ENCODE assay signal across 16 cellular contexts in genomic region chr5:7419846-7420245, GRCh38. TPM values are rescaled to one million over a fixed set of nuclear protein-coding genes. Genes with fewer than 3 reads are reported as not detected.
DNase-seq lines count a peak whose midpoint lies in the region; ATAC-seq and TF ChIP-seq lines count a peak whose summit lies in the region.
"Had no signal": no experiment of that assay in that cellular context is flagged by ENCODE, and none has a peak within 500 bp of the region (broad histone marks: within the 10 kb centered on the region; RNA-seq: fewer than 3 reads in every experiment).

No MANE protein-coding gene starts in this region.

- H3K36me3 ChIP-seq in HUES48 (ENCODE audit: control insufficient read depth, insufficient read depth, low read length) (peaks cover 26% of the 10 kb centered on the region), esophagus muscularis mucosa (peaks cover 0 to 7% (median 0%) of the 10 kb centered on the region in 4 donors), mesodermal cell (ENCODE audit: control insufficient read depth, insufficient read depth, low read length) (no peaks in the 10 kb centered on the region), smooth muscle cell (ENCODE audit: low read depth) (no peaks in the 10 kb centered on the region), SK-N-SH (replicated peaks in 1 of 2; ENCODE audit: control insufficient read depth in 1 of 2, insufficient read depth in 2 of 2, low read length in 1 of 2) (no peaks in the 10 kb centered on the region)

- peaks cover 56% of the 10 kb centered on the region for H3K4me1 ChIP-seq in HUES48 (ENCODE audit: control insufficient read depth, insufficient read depth, low read length)
- peaks cover 0 to 21% (median 12%) of the 10 kb centered on the region in 4 donors for H3K4me1 ChIP-seq in esophagus muscularis mucosa
- H3K4me1 ChIP-seq in mesodermal cell (ENCODE audit: control insufficient read depth, insufficient read depth, low read length, poor library complexity, severe bottlenecking) = peaks cover 39% of the 10 kb centered on the region
- peaks cover 28% of the 10 kb centered on the region for H3K4me1 ChIP-seq in smooth muscle cell (ENCODE audit: low read depth)
- no peaks in the 10 kb centered on the region for H3K4me1 ChIP-seq in SK-N-SH (ENCODE audit: control insufficient read depth in 1 of 2, insufficient read depth in 2 of 2, low read depth in 1 of 2, low read length in 1 of 2)
- H3K4me1 ChIP-seq: Caco-2 had no signal

- no peaks in the 10 kb centered on the region for H3K27me3 ChIP-seq in HUES48 (ENCODE audit: control insufficient read depth, insufficient read depth, low read length)
- no peaks in the 10 kb centered on the region for H3K27me3 ChIP-seq in esophagus muscularis mucosa
- no peaks in the 10 kb centered on the region for H3K27me3 ChIP-seq in smooth muscle cell (ENCODE audit: low read depth)
- no peaks in the 10 kb centered on the region; the same call in 1 of the 2 replicates for H3K27me3 ChIP-seq in SK-N-SH (ENCODE audit: insufficient read depth)

- WGBS in esophagus muscularis mucosa = 53% methylated on average over 12 of the region's 12 CpGs
- WGBS in mesodermal cell (ENCODE audit: insufficient coverage in 2 of 2), 2 experiments = 19% methylated on average over 9 of the region's 12 CpGs; no CpG with 5 or more reads in 1 of the 2 experiments
- 29% methylated on average over 12 of the region's 12 CpGs for WGBS in smooth muscle cell (ENCODE audit: low lambda C conversion rate)
- 1% methylated on average over 7 of the region's 12 CpGs for WGBS in SK-N-SH (ENCODE audit: low lambda C conversion rate)

- no peak for TF ChIP-seq POLR2A in esophagus muscularis mucosa (IDR thresholded peaks at IDR 0.05; ENCODE audit: low read depth)

- H3K4me2 ChIP-seq in smooth muscle cell = peak overlapping the region; percentile 67
- H3K4me2 ChIP-seq in SK-N-SH = no peak overlapping the region

- TF ChIP-seq RAD21 in SK-N-SH (IDR thresholded peaks at IDR 0.05; ENCODE audit: low read length) = no peak

- no peak for TF ChIP-seq CTCF in esophagus muscularis mucosa (IDR thresholded peaks at IDR 0.05)
- no peak for TF ChIP-seq CTCF in smooth muscle cell (IDR thresholded peaks at IDR 0.05; ENCODE audit: borderline replicate concordance, insufficient read depth, poor library complexity, severe bottlenecking)
- no peak for TF ChIP-seq CTCF in SK-N-SH (IDR thresholded peaks at IDR 0.05)

- peak overlapping the region; percentile 89 for H3K27ac ChIP-seq in HUES48 (ENCODE audit: low read depth, low read length)
- H3K27ac ChIP-seq in esophagus muscularis mucosa (replicated peaks in 1 of 4) = no peak overlapping the region
- peak overlapping the region; percentile 88 for H3K27ac ChIP-seq in mesodermal cell (ENCODE audit: low read depth, low read length, severe bottlenecking)
- no peak overlapping the region for H3K27ac ChIP-seq in smooth muscle cell (ENCODE audit: low read depth)
- no peak overlapping the region for H3K27ac ChIP-seq in SK-N-SH (ENCODE audit: low read depth in 2 of 2, low read length in 1 of 2)

- H3K9ac ChIP-seq in HUES48 (ENCODE audit: low read depth, low read length) (no peak overlapping the region), smooth muscle cell (ENCODE audit: low read depth) (no peak overlapping the region), SK-N-SH (no peak overlapping the region)

- TF ChIP-seq EP300 in esophagus muscularis mucosa (IDR thresholded peaks at IDR 0.05) (no peak), SK-N-SH (IDR thresholded peaks at IDR 0.05; ENCODE audit: borderline replicate concordance in 1 of 2, low read depth in 1 of 2, low read length in 1 of 2) (no peak)

- H4K20me1 ChIP-seq in smooth muscle cell (ENCODE audit: low read depth) = no peaks in the 10 kb centered on the region
- H4K20me1 ChIP-seq in SK-N-SH (ENCODE audit: insufficient read depth) = no peaks in the 10 kb centered on the region

- ATAC-seq in HG03521 (IDR thresholded peaks at IDR 0.05; ENCODE audit: unreplicated experiment) = no peak

- H3K4me3 ChIP-seq in HUES48 (ENCODE audit: low read depth, low read length) (peak overlapping the region; percentile 11; the same call in 1 of the 2 replicates), esophagus muscularis mucosa (no peak overlapping the region), mesodermal cell (ENCODE audit: extremely low read depth, insufficient read depth, low read length, poor library complexity, severe bottlenecking) (no peak overlapping the region), smooth muscle cell (no peak overlapping the region), SK-N-SH (ENCODE audit: low read depth in 2 of 2, low read length in 1 of 2) (no peak overlapping the region)

- H3K9me2 ChIP-seq in SK-N-SH = no peaks in the 10 kb centered on the region

- CTCF ChIA-PET in SK-N-SH (lab: Yijun Ruan, JAX) = interaction anchor here (1.4 kb wide), 1 partner anchor 21 kb away, joined by 3 read pairs; no protein-coding TSS in a partner anchor

- POLR2A ChIA-PET in SK-N-SH (lab: Yijun Ruan, JAX) = no interaction called here

- H3F3A ChIP-seq in smooth muscle cell (ENCODE audit: low read depth) (peaks cover 20% of the 10 kb centered on the region), SK-N-SH (replicated peaks; ENCODE audit: insufficient read depth) (no peaks in the 10 kb centered on the region)

- H2AFZ ChIP-seq in smooth muscle cell (ENCODE audit: low read depth) (peak overlapping the region; percentile 60), SK-N-SH (ENCODE audit: low read depth) (no peak overlapping the region)

- H3K9me3 ChIP-seq in HUES48 (ENCODE audit: control insufficient read depth, insufficient read depth, low read length) = no peaks in the 10 kb centered on the region
- no peaks in the 10 kb centered on the region for H3K9me3 ChIP-seq in esophagus muscularis mucosa
- no peaks in the 10 kb centered on the region for H3K9me3 ChIP-seq in mesodermal cell (ENCODE audit: control insufficient read depth, low read length)
- H3K9me3 ChIP-seq in smooth muscle cell (replicated peaks; ENCODE audit: low read depth) = no peaks in the 10 kb centered on the region
- no peaks in the 10 kb centered on the region for H3K9me3 ChIP-seq in SK-N-SH
- H3K9me3 ChIP-seq: Caco-2 had no signal

- H3K79me2 ChIP-seq in smooth muscle cell (ENCODE audit: low read depth) (no peaks in the 10 kb centered on the region), SK-N-SH (ENCODE audit: insufficient read depth) (no peaks in the 10 kb centered on the region)

- DNase-seq in esophagus muscularis mucosa (ENCODE audit: extremely low spot score) (peak; percentile 89), smooth muscle cell (lab: John Stamatoyannopoulos, UW; ENCODE audit: unreplicated experiment) (no peak), SK-N-SH (no peak)
- no peak for DNase-seq in activated CD4-positive, alpha-beta T cell treated with anti-CD3 and anti-CD28 coated beads, Interleukin-2, amount 50 U/mL, for 1 hour
- DNase-seq: AML-193, Caco-2, DMS53, Karpas-422, NCI-H1417, NCI-H1930, NCI-H2171, SHP77 had no signal

- intact Hi-C loops in esophagus muscularis mucosa (cut with DNase I) = no loop called here

TF ChIP-seq in SK-N-SH, 30 proteins besides CTCF, POLR2A, EP300 and RAD21:
- TF ChIP-seq RXRA (IDR thresholded peaks at IDR 0.05; ENCODE audit: borderline replicate concordance, low read depth) (no peak), IRF3 (IDR thresholded peaks at IDR 0.05; ENCODE audit: low read depth, low read length) (no peak)
- TF ChIP-seq, protein P1, sequence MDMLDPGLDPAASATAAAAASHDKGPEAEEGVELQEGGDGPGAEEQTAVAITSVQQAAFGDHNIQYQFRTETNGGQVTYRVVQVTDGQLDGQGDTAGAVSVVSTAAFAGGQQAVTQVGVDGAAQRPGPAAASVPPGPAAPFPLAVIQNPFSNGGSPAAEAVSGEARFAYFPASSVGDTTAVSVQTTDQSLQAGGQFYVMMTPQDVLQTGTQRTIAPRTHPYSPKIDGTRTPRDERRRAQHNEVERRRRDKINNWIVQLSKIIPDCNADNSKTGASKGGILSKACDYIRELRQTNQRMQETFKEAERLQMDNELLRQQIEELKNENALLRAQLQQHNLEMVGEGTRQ (IDR thresholded peaks at IDR 0.05; ENCODE audit: borderline replicate concordance, low read depth, low read length) = no peak

RNA-seq across cellular contexts. Expression of gene ADCY2, which starts 23.9 kb away (rescaled TPM):
- total RNA-seq in esophagus muscularis mucosa (1 to 10 TPM; 4.8 to 9.1 (median 5.7) TPM), smooth muscle cell (5.6 and 8.0 TPM in 2 replicates)
- polyA plus RNA-seq in mesodermal cell (2013, experiment 1 of 2) = 8.0 TPM
- 3.9 TPM for polyA plus RNA-seq in mesodermal cell (2013, experiment 2 of 2)
- polyA plus RNA-seq in smooth muscle cell (2.0 and 2.8 TPM in 2 replicates), SK-N-SH (2012; rRNA removed) (not detected in 2 replicates)
- under 0.01 TPM in 1 of 2 replicates, not detected in the other for polyA plus RNA-seq in SK-N-SH (2012; cell fraction: cytosol; rRNA removed)
- polyA plus RNA-seq in SK-N-SH (2012; cell fraction: nucleus; rRNA removed) = 0.01 TPM in 1 of 2 replicates, not detected in the other
- total RNA-seq: Caco-2, NCI-H460 had no signal

Comparison
In these comparisons a context has a peak if more than half of its experiments do, and no peak if none do; other contexts are left out.
1. H3K27ac ChIP-seq: peak in HUES48 (single experiment) and mesodermal cell (single experiment); none in esophagus muscularis mucosa (0 of 4), smooth muscle cell (single experiment) and SK-N-SH (0 of 2).